Comparison of ENCODE assay signal across 8 cellular contexts in the genomic region with DNA sequence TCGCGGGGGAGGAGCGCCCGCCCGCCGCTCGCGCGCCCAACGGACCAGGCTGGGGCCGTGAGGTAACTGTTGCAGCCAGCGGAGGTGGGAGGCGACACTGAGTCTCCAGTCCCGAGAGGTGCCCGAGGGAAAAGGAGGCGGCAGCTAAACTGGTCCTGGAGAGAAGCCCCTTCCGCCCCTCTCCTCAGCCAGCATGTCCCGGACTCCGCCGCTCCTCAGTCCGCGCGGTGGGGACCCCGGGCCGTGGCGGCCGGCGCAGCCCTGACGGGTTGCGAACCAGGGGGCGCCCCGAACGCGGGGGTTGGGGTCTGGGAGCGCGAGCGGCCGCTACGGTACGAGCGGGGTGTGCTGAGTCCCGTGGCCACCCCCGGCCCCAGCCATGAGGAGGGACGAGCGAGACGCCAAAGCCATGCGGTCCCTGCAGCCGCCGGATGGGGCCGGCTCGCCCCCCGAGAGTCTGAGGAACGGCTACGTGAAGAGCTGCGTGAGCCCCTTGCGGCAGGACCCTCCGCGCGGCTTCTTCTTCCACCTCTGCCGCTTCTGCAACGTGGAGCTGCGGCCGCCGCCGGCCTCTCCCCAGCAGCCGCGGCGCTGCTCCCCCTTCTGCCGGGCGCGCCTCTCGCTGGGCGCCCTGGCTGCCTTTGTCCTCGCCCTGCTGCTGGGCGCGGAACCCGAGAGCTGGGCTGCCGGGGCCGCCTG. TPM values are rescaled to one million over a fixed set of nuclear protein-coding genes. Genes with fewer than 3 reads are reported as not detected.
A peak's percentile ranks its signal among the peaks of the same experiment; 100 is the strongest.
DNase-seq lines count a peak whose midpoint lies in the region; ATAC-seq and TF ChIP-seq lines count a peak whose summit lies in the region.

PDE3B (plus strand) TSS at position 108 of the 699 bp plus-strand sequence; CDS start at position 380, 272 bp downstream.

- intact Hi-C loops in heart left ventricle (cut with DNase I): loop anchor here in 9 of 10 donors (2.0 to 10.0 kb wide), 8 partner anchors 99 to 263 kb away; partner anchors contain the start of gene CYP2R1 (in 5 of the 9)

- H3K9me3 Mint-ChIP-seq in activated naive CD4-positive, alpha-beta T cell treated with anti-CD3 and anti-CD28 coated beads, Interleukin-2, amount 50 U/mL, for 24 hours: no peaks in the 10 kb centered on the region

- H4K12ac ChIP-seq in trophoblast cell (ENCODE audit: low read depth, low read length): peak within 1 kb of the TSS; percentile 80

- peak within 1 kb of the TSS; percentile 91 for H3K4me3 Mint-ChIP-seq in activated naive CD4-positive, alpha-beta T cell treated with anti-CD3 and anti-CD28 coated beads, Interleukin-2, amount 50 U/mL, for 24 hours

- H2BK5ac ChIP-seq in trophoblast cell (ENCODE audit: low read depth, low read length, poor library complexity): peak within 1 kb of the TSS; percentile 62

- no peak within 1 kb of the TSS for H2AK5ac ChIP-seq in trophoblast cell (ENCODE audit: low read length)

- H3K4me3 ChIP-seq in LNCaP clone FGC (ENCODE audit: low read depth, low read length): peak within 1 kb of the TSS; percentile 88
- H3K4me3 ChIP-seq in heart left ventricle: peak within 1 kb of the TSS; percentile 77 to 91 (median 85)
- peak within 1 kb of the TSS; percentile 91 for H3K4me3 ChIP-seq in trophoblast cell (ENCODE audit: low read depth, low read length)
- H3K4me3 ChIP-seq in urinary bladder (ENCODE audit: low read depth, low read length): peak within 1 kb of the TSS; percentile 80

- peak; percentile 30 for DNase-seq in ELR (ENCODE audit: low read depth)
- no peak for DNase-seq in LNCaP clone FGC (ENCODE audit: low read depth)
- DNase-seq in SKM-1 (lab: John Stamatoyannopoulos, UW; ENCODE audit: unreplicated experiment): peak; percentile 57
- DNase-seq in heart left ventricle: peak; percentile 82 to 91 (median 87)
- DNase-seq in trophoblast cell: peak; percentile 45 to 65

- H3K79me1 ChIP-seq in trophoblast cell (ENCODE audit: low read length): peaks cover 8% of the 10 kb centered on the region

- H3K4me2 ChIP-seq in trophoblast cell (ENCODE audit: low read length): peak within 1 kb of the TSS; percentile 99

- peaks cover 5% of the 10 kb centered on the region for H3K79me2 ChIP-seq in trophoblast cell (ENCODE audit: control insufficient read depth, insufficient read depth, low read length, poor library complexity)

- peak within 1 kb of the TSS; percentile 81 for H3K27ac Mint-ChIP-seq in activated naive CD4-positive, alpha-beta T cell treated with anti-CD3 and anti-CD28 coated beads, Interleukin-2, amount 50 U/mL, for 24 hours

- peak within 1 kb of the TSS; percentile 90 for H2AFZ ChIP-seq in trophoblast cell (ENCODE audit: insufficient read depth, low read length, poor library complexity)

- peak within 1 kb of the TSS; percentile 77 for H3K9ac ChIP-seq in trophoblast cell (ENCODE audit: low read length)

- H4K8ac ChIP-seq in trophoblast cell (ENCODE audit: low read depth, low read length): peak within 1 kb of the TSS; percentile 68

- H3K4ac ChIP-seq in trophoblast cell (ENCODE audit: low read depth, low read length): peak within 1 kb of the TSS; percentile 34

- H3K27me3 ChIP-seq in heart left ventricle (no peaks in the 10 kb centered on the region), trophoblast cell (ENCODE audit: insufficient read depth, low read length) (peaks cover 3% of the 10 kb centered on the region)

- H3K36me3 ChIP-seq in heart left ventricle (no peaks in the 10 kb centered on the region), trophoblast cell (ENCODE audit: control insufficient read depth in 1 of 2, insufficient read depth in 2 of 2, low read length in 2 of 2) (no peaks in the 10 kb centered on the region), urinary bladder (ENCODE audit: insufficient read depth) (no peaks in the 10 kb centered on the region)

- WGBS in heart left ventricle, 4 donors: 0 to 1% (median 0%) methylated on average over 13 to 79 of the region's 79 CpGs
- no CpG with 5 or more reads among the region's 79 CpGs for WGBS in trophoblast cell (ENCODE audit: extremely low coverage, insufficient coverage, insufficient read length)
- under 1% methylated on average over 79 of the region's 79 CpGs for WGBS in urinary bladder

- H3K4me1 Mint-ChIP-seq in activated naive CD4-positive, alpha-beta T cell treated with anti-CD3 and anti-CD28 coated beads, Interleukin-2, amount 50 U/mL, for 24 hours: peaks cover 66% of the 10 kb centered on the region

- H3K9me3 ChIP-seq in heart left ventricle (no peaks in the 10 kb centered on the region), trophoblast cell (ENCODE audit: insufficient read depth, low read depth, low read length) (no peaks in the 10 kb centered on the region)

- peak within 1 kb of the TSS; percentile 86 for H3K14ac ChIP-seq in trophoblast cell (ENCODE audit: low read length)

- peak within 1 kb of the TSS; percentile 88 for H3K18ac ChIP-seq in trophoblast cell (ENCODE audit: low read length)

- H3K36me3 Mint-ChIP-seq in activated naive CD4-positive, alpha-beta T cell treated with anti-CD3 and anti-CD28 coated beads, Interleukin-2, amount 50 U/mL, for 24 hours: no peaks in the 10 kb centered on the region

- TF ChIP-seq POLR2A in heart left ventricle (IDR thresholded peaks at IDR 0.05): peak; percentile 32 to 48

- H2BK120ac ChIP-seq in trophoblast cell (ENCODE audit: insufficient read depth, low read length, poor library complexity): peak within 1 kb of the TSS; percentile 56

- TF ChIP-seq CTCF in LNCaP clone FGC (IDR thresholded peaks at IDR 0.05; ENCODE audit: control insufficient read depth, extremely low read depth, insufficient read depth) (peak; percentile 46), heart left ventricle (IDR thresholded peaks at IDR 0.05) (peak in 1 of 12 donors; percentile 6)

- H3K23ac ChIP-seq in trophoblast cell (ENCODE audit: low read length): no peak within 1 kb of the TSS

- peaks cover 0 to 34% (median 1%) of the 10 kb centered on the region in 12 donors for H3K4me1 ChIP-seq in heart left ventricle
- H3K4me1 ChIP-seq in trophoblast cell (ENCODE audit: control insufficient read depth in 1 of 2, insufficient read depth in 2 of 2, low read length in 2 of 2): peaks cover 0 to 5% of the 10 kb centered on the region in 2 experiments
- no peaks in the 10 kb centered on the region for H3K4me1 ChIP-seq in urinary bladder (ENCODE audit: insufficient read depth)

- H4K91ac ChIP-seq in trophoblast cell (ENCODE audit: low read depth, low read length): peak within 1 kb of the TSS; percentile 70

- H2BK12ac ChIP-seq in trophoblast cell (ENCODE audit: low read length): peak within 1 kb of the TSS; percentile 59

- H3K27me3 Mint-ChIP-seq in activated naive CD4-positive, alpha-beta T cell treated with anti-CD3 and anti-CD28 coated beads, Interleukin-2, amount 50 U/mL, for 24 hours: no peaks in the 10 kb centered on the region

- ATAC-seq in GM21786 (IDR thresholded peaks at IDR 0.05; ENCODE audit: unreplicated experiment) (peak; percentile 71), heart left ventricle (peak; percentile 92 to 96 (median 95))

- H3K27ac ChIP-seq in heart left ventricle (peak within 1 kb of the TSS; percentile 63 to 94 (median 84)), trophoblast cell (ENCODE audit: low read depth, low read length) (peak within 1 kb of the TSS; percentile 36), urinary bladder (ENCODE audit: low read depth) (peak within 1 kb of the TSS; percentile 80)

RNA-seq across cellular contexts. Expression of gene PDE3B, which starts in this region (rescaled TPM):
- total RNA-seq in heart left ventricle (10 to 100 TPM in 5 of 9 donors, 1 to 10 TPM in 4; 7.5 to 17.0 (median 10.4) TPM), urinary bladder (40.6 TPM)
- polyA plus RNA-seq in heart left ventricle (1 to 10 TPM; 2.4 to 2.7 TPM), urinary bladder (17.7 TPM)
- polyA plus RNA-seq in trophoblast cell (2013): 4.3 and 5.1 TPM in 2 replicates
